Comparison of ENCODE assay signal across 31 cellular contexts in the genomic region with DNA sequence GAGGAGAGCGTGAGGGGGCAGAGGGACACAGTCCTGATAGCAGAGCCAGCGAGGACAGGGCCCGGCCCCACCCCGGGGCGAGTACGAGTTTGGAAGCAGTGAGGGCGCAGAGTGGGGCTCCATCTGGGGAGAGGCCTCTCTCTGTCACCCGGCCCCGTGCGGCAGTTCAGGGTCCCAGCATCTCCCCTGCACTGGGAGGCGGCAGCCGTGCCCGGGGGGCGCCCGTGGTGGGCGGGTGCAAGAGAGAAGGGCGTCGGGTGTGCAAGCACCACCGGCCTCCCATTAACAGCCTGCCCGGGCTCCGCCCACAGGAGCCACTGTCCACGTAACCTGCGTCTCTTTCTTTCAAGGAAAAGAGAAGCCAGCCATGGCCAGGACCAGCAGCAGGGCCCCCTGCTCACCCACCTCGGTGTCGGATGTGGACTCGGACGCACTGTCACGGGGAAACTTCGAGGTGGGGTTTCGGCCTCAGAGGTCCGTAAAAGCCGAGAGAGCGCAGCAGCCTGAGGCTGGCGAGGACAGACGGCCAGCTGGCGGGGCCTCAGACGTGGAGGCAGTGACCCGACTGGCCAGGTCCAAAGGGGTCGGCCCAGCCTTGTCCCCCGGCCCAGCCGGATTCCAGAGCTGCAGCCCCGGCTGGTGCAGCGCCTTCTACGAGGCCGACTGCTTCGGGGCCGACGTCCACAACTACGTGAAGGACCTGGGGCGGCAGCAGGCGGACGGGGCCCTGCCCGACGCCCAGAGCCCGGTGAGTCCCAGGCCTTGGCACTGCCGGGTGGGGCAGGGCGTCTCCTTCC. TPM values are rescaled to one million over a fixed set of nuclear protein-coding genes. Genes with fewer than 3 reads are reported as not detected.
"Had no signal": no experiment of that assay in that cellular context is flagged by ENCODE, and none has a peak within 500 bp of the region (broad histone marks: within the 10 kb centered on the region; RNA-seq: fewer than 3 reads in every experiment).

No MANE protein-coding gene starts in this region.

- H3K27ac Mint-ChIP-seq: mesothelial cell of epicardium; naive thymus-derived CD4-positive, alpha-beta T cell; natural killer cell treated with Interleukin-12 subunit alpha and Interleukin-12 subunit beta and Interleukin-15 and Interleukin-18, amount 100 ng/mL, for 72 hours; progenitor cell of endocrine pancreas; stimulated activated effector memory CD8-positive, alpha-beta T cell treated with anti-CD3 and anti-CD28 coated beads, Interleukin-12 subunit alpha, Interleukin-12 subunit beta, amount 100 ng/mL, for 72 hours; stimulated activated naive CD8-positive, alpha-beta T cell treated with anti-CD3 and anti-CD28 coated beads, Interleukin-15, Interleukin-2, amounts not matched to agents 100 ng/mL and 50 ng/mL, for 24 hours had no signal

- H3K36me3 Mint-ChIP-seq: naive thymus-derived CD4-positive, alpha-beta T cell; natural killer cell treated with Interleukin-12 subunit alpha and Interleukin-12 subunit beta and Interleukin-15 and Interleukin-18, amount 100 ng/mL, for 72 hours; stimulated activated effector memory CD8-positive, alpha-beta T cell treated with anti-CD3 and anti-CD28 coated beads, Interleukin-12 subunit alpha, Interleukin-12 subunit beta, amount 100 ng/mL, for 72 hours had no signal

- H3K4me3 ChIP-seq: heart right ventricle, left ventricle myocardium inferior, lung, ovary, right atrium auricular region, sigmoid colon, spleen, suprapubic skin, thoracic aorta, tibial artery, upper lobe of right lung had no signal

- H3K4me1 Mint-ChIP-seq: naive thymus-derived CD4-positive, alpha-beta T cell; neural crest cell; stimulated activated effector memory CD8-positive, alpha-beta T cell treated with anti-CD3 and anti-CD28 coated beads, Interleukin-12 subunit alpha, Interleukin-12 subunit beta, amount 100 ng/mL, for 72 hours had no signal

- H3K27me3 Mint-ChIP-seq: naive thymus-derived CD4-positive, alpha-beta T cell; natural killer cell treated with Interleukin-12 subunit alpha and Interleukin-12 subunit beta and Interleukin-15 and Interleukin-18, amount 100 ng/mL, for 72 hours; progenitor cell of endocrine pancreas; stimulated activated naive CD8-positive, alpha-beta T cell treated with anti-CD3 and anti-CD28 coated beads, Interleukin-15, Interleukin-2, amounts not matched to agents 100 ng/mL and 50 ng/mL, for 24 hours had no signal

- H3K27me3 ChIP-seq: ovary, right atrium auricular region, upper lobe of right lung had no signal

- H3K9me3 Mint-ChIP-seq: mesothelial cell of epicardium; natural killer cell treated with Interleukin-12 subunit alpha and Interleukin-12 subunit beta and Interleukin-15 and Interleukin-18, amount 100 ng/mL, for 72 hours; neural crest cell; stimulated activated effector memory CD8-positive, alpha-beta T cell treated with anti-CD3 and anti-CD28 coated beads, Interleukin-12 subunit alpha, Interleukin-12 subunit beta, amount 100 ng/mL, for 72 hours; stimulated activated naive CD8-positive, alpha-beta T cell treated with anti-CD3 and anti-CD28 coated beads, Interleukin-15, Interleukin-2, amounts not matched to agents 100 ng/mL and 50 ng/mL, for 24 hours had no signal

- ATAC-seq: heart right ventricle; naive thymus-derived CD4-positive, alpha-beta T cell; natural killer cell treated with Interleukin-12 subunit alpha and Interleukin-12 subunit beta and Interleukin-15 and Interleukin-18, amount 100 ng/mL, for 72 hours; stimulated activated effector memory CD8-positive, alpha-beta T cell treated with anti-CD3 and anti-CD28 coated beads, Interleukin-12 subunit alpha, Interleukin-12 subunit beta, amount 100 ng/mL, for 72 hours; upper lobe of right lung had no signal

- H3K27ac ChIP-seq: heart right ventricle, left ventricle myocardium inferior, ovary, right atrium auricular region, sigmoid colon, spleen, suprapubic skin, thoracic aorta, tibial artery, upper lobe of right lung had no signal

- H3K4me3 Mint-ChIP-seq: mesothelial cell of epicardium; naive thymus-derived CD4-positive, alpha-beta T cell; natural killer cell treated with Interleukin-12 subunit alpha and Interleukin-12 subunit beta and Interleukin-15 and Interleukin-18, amount 100 ng/mL, for 72 hours; neural crest cell; stimulated activated effector memory CD8-positive, alpha-beta T cell treated with anti-CD3 and anti-CD28 coated beads, Interleukin-12 subunit alpha, Interleukin-12 subunit beta, amount 100 ng/mL, for 72 hours; stimulated activated naive CD8-positive, alpha-beta T cell treated with anti-CD3 and anti-CD28 coated beads, Interleukin-15, Interleukin-2, amounts not matched to agents 100 ng/mL and 50 ng/mL, for 24 hours had no signal

- H3K4me1 ChIP-seq: heart right ventricle, left ventricle myocardium inferior, right atrium auricular region, sigmoid colon, spleen, tibial artery, upper lobe of right lung had no signal

- DNase-seq: hippocampal formation; left ventricle myocardium inferior; mesendoderm; sigmoid colon; small intestine; spleen; stimulated activated CD4-positive, alpha-beta T cell treated with anti-CD3 and anti-CD28 coated beads, Interleukin-4, amount 100 ng/mL, for 24 hours; stimulated activated naive CD4-positive, alpha-beta T cell; tibial artery; trophoblast cell; upper lobe of right lung had no signal

- H3K36me3 ChIP-seq: heart right ventricle, left ventricle myocardium inferior, ovary, right atrium auricular region, sigmoid colon, spleen, suprapubic skin, thoracic aorta, tibial artery, upper lobe of right lung had no signal

- H3K9me3 ChIP-seq: heart right ventricle, left ventricle myocardium inferior, ovary, right atrium auricular region, sigmoid colon, spleen, suprapubic skin, thoracic aorta, tibial artery, upper lobe of right lung had no signal

RNA-seq across cellular contexts. Expression of a gene that starts 28.7 kb away (rescaled TPM):
- total RNA-seq: heart right ventricle; left ventricle myocardium inferior; lower leg skin; mesothelial cell of epicardium; mononuclear cell; myocyte; natural killer cell treated with Interleukin-12 subunit alpha and Interleukin-12 subunit beta and Interleukin-15 and Interleukin-18, amount 100 ng/mL, for 72 hours; neural crest cell; omental fat pad; progenitor cell of endocrine pancreas; pulmonary artery endothelial cell; renal cortical epithelial cell; right atrium auricular region; sigmoid colon; subcutaneous adipose tissue; suprapubic skin; thoracic aorta; upper lobe of right lung had no signal

RNA-seq across cellular contexts. Expression of a gene that starts 36.3 kb away (rescaled TPM):
- total RNA-seq: natural killer cell treated with Interleukin-12 subunit alpha and Interleukin-12 subunit beta and Interleukin-15 and Interleukin-18, amount 100 ng/mL, for 72 hours; neural crest cell; pulmonary artery endothelial cell; renal cortical epithelial cell had no signal

RNA-seq across cellular contexts. Expression of a gene that starts 41.3 kb away (rescaled TPM):
- total RNA-seq: myocyte, pulmonary artery endothelial cell, subcutaneous adipose tissue had no signal
